ENCODE assay signal across 9 cellular contexts in the genomic region with DNA sequence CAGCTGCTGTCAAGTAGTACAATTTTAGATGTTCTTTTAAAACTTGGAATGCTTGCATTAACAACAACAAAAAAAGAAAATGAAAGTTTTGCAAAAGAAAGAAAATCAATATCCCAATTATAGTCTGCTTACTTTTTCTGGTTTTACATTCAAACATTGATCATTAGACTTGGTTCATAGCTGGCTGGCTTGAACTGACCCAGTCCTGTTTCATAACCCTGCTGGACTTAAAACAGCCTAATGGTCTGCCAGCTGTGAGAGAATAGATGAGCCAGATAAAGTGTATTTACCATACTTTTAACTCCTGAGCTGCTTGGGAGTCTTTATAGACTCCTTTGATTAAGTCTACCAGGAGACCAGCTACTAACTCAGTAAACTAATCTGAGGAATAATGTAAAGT. TPM values are rescaled to one million over a fixed set of nuclear protein-coding genes. Genes with fewer than 3 reads are reported as not detected.
DNase-seq lines count a peak whose midpoint lies in the region; TF ChIP-seq lines count a peak whose summit lies in the region.
"Had no signal": no experiment of that assay in that cellular context is flagged by ENCODE, and none has a peak within 500 bp of the region (broad histone marks: within the 10 kb centered on the region; RNA-seq: fewer than 3 reads in every experiment).

No MANE protein-coding gene starts in this region.

- CTCF ChIA-PET in activated CD4-positive, alpha-beta T cell treated with anti-CD3 and anti-CD28 coated beads, Interleukin-2, amount 10 ng/mL, durations not matched to agents 7 days and 5 days (lab: Charles Lee), result no interaction called here

- no peak overlapping the region for H3K27ac Mint-ChIP-seq in activated CD4-positive, alpha-beta T cell treated with anti-CD3 and anti-CD28 coated beads, Interleukin-2, amount 10 ng/mL, durations not matched to agents 7 days and 5 days

- H2AFZ ChIP-seq in parathyroid adenoma, result no peak overlapping the region

- peaks cover 7% of the 10 kb centered on the region for H3K9me3 Mint-ChIP-seq in activated CD4-positive, alpha-beta T cell treated with anti-CD3 and anti-CD28 coated beads, Interleukin-2, amount 10 ng/mL, durations not matched to agents 7 days and 5 days

- TF ChIP-seq CTCF in parathyroid adenoma (IDR thresholded peaks at IDR 0.05), result no peak

- H3K4me1 ChIP-seq in endocrine pancreas (ENCODE audit: control insufficient read depth, insufficient read depth, low read length), result peaks cover 52% of the 10 kb centered on the region
- peaks cover 7% of the 10 kb centered on the region for H3K4me1 ChIP-seq in parathyroid adenoma

- H3K4me1 Mint-ChIP-seq in activated CD4-positive, alpha-beta T cell treated with anti-CD3 and anti-CD28 coated beads, Interleukin-2, amount 10 ng/mL, durations not matched to agents 7 days and 5 days, result peaks cover 37% of the 10 kb centered on the region

- H3K27ac ChIP-seq in parathyroid adenoma, result no peak overlapping the region

- POLR2A ChIA-PET in activated CD4-positive, alpha-beta T cell treated with anti-CD3 and anti-CD28 coated beads, Interleukin-2, amount 10 ng/mL, durations not matched to agents 7 days and 5 days (lab: Charles Lee), result no interaction called here

- no peak overlapping the region for H3K4me3 Mint-ChIP-seq in activated CD4-positive, alpha-beta T cell treated with anti-CD3 and anti-CD28 coated beads, Interleukin-2, amount 10 ng/mL, durations not matched to agents 7 days and 5 days

- H3K4me3 ChIP-seq in endocrine pancreas (ENCODE audit: control insufficient read depth, insufficient read depth, low read length), result peak overlapping the region; percentile 97
- H3K4me3 ChIP-seq in parathyroid adenoma (ENCODE audit: low read depth, low read length), result no peak overlapping the region

- no peaks in the 10 kb centered on the region for H3K27me3 ChIP-seq in endocrine pancreas (ENCODE audit: control insufficient read depth, insufficient read depth, low read length)
- no peaks in the 10 kb centered on the region for H3K27me3 ChIP-seq in parathyroid adenoma (ENCODE audit: control insufficient read depth, insufficient read depth, low read length)

- peaks cover 32% of the 10 kb centered on the region for H3K36me3 Mint-ChIP-seq in activated CD4-positive, alpha-beta T cell treated with anti-CD3 and anti-CD28 coated beads, Interleukin-2, amount 10 ng/mL, durations not matched to agents 7 days and 5 days (ENCODE audit: low read depth)

- H3K9ac ChIP-seq in endocrine pancreas (ENCODE audit: control insufficient read depth, insufficient read depth, low read length) (no peak overlapping the region), parathyroid adenoma (no peak overlapping the region)

- H3K9me3 ChIP-seq in endocrine pancreas (ENCODE audit: control insufficient read depth, low read length) (no peaks in the 10 kb centered on the region), parathyroid adenoma (ENCODE audit: control insufficient read depth, low read length) (no peaks in the 10 kb centered on the region)

- H3K36me3 ChIP-seq in endocrine pancreas (ENCODE audit: control insufficient read depth, insufficient read depth, low read length) (no peaks in the 10 kb centered on the region), parathyroid adenoma (ENCODE audit: control insufficient read depth, insufficient read depth, low read length) (no peaks in the 10 kb centered on the region)

- H3K27me3 Mint-ChIP-seq in activated CD4-positive, alpha-beta T cell treated with anti-CD3 and anti-CD28 coated beads, Interleukin-2, amount 10 ng/mL, durations not matched to agents 7 days and 5 days, result no peaks in the 10 kb centered on the region

- H3K79me2 ChIP-seq in parathyroid adenoma, result peaks cover 27% of the 10 kb centered on the region

- peak overlapping the region; percentile 21 for H3K4me2 ChIP-seq in parathyroid adenoma (ENCODE audit: low read length)

- DNase-seq in ELR (ENCODE audit: low read depth) (peak; percentile 15), NCI-H82 treated with DMSO at 0.1 percent for 48 hours (lab: John Stamatoyannopoulos, UW; ENCODE audit: unreplicated experiment) (peak; percentile 49), DMS79 (lab: John Stamatoyannopoulos, UW) (no peak)
- DNase-seq in activated CD4-positive, alpha-beta T cell treated with anti-CD3 and anti-CD28 coated beads, Interleukin-2, amount 10 ng/mL, durations not matched to agents 7 days and 5 days, result no peak
- DNase-seq in activated effector memory CD4-positive, alpha-beta T cell treated with Interleukin-2 at 50 U/mL for 16 hours, result no peak
- DNase-seq: activated CD4-positive, CD25-positive, alpha-beta regulatory T cell treated with anti-CD3 and anti-CD28 coated beads, Interleukin-2, amount 50 U/mL, for 72 hours; retina had no signal

RNA-seq across cellular contexts. Expression of a gene that starts 59.2 kb away (rescaled TPM):
- total RNA-seq in activated CD4-positive, alpha-beta T cell treated with anti-CD3 and anti-CD28 coated beads, Interleukin-2, amount 10 ng/mL, durations not matched to agents 7 days and 5 days, result 10 to 100 TPM; 41.7 to 53.3 TPM

Comparison
In these comparisons a context has a peak if more than half of its experiments do, and no peak if none do; other contexts are left out.
1. DNase-seq: peak in ELR (single experiment) and NCI-H82 treated with DMSO at 0.1 percent for 48 hours (single experiment); none in activated CD4-positive, alpha-beta T cell treated with anti-CD3 and anti-CD28 coated beads, Interleukin-2, amount 10 ng/mL, durations not matched to agents 7 days and 5 days (single experiment), DMS79 (single experiment) and activated effector memory CD4-positive, alpha-beta T cell treated with Interleukin-2 at 50 U/mL for 16 hours (single experiment).